13 cellular contexts compared by ENCODE assay signal in the genomic region with DNA sequence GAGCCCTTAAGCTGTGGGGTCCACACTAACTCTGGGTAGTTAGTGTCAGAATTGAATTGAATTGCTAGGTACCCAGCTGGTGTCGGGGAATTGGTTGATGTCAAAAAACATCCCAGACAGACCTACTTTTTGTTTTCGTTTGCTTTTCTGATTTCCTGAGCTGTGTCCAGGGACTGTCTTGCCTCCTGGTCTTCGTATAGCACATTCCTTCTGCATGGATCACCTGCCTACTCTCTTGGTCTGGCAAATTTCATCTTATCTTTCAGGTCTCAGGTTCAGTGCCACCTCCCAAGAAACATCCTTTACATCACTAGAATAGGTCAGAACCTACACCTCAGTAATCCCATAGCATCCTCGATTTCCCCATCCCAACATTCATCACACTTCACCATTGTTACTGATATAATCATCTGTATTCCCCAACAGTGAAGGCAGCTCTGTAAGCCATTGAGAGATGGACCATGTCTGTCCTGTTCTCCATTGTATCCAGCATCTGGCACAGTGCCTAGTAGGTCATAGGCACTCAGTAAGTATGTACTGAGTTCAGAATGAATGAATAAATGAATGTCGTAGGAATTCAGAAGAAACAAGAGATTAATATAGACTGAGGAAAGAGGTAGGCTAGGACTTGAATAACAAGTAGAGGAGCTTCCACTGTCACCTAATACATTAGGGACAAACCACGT.
"Had no signal": no experiment of that assay in that cellular context is flagged by ENCODE, and none has a peak within 500 bp of the region (broad histone marks: within the 10 kb centered on the region; RNA-seq: fewer than 3 reads in every experiment).

No MANE protein-coding gene starts in this region.

- H3K4me3 ChIP-seq: gastroesophageal sphincter, hepatocyte, testis had no signal

- H3K4me3 Mint-ChIP-seq: activated naive CD4-positive, alpha-beta T cell treated with anti-CD3 and anti-CD28 coated beads, Interleukin-2, amount 50 U/mL, for 24 hours; nephron progenitor cell; T-helper 1 cell treated with Interleukin-12 subunit alpha and Interleukin-12 subunit beta and Interleukin-4 antibody, amounts not matched to agents 30 μg/mL and 1 μg/mL, for 36 hours; WTC11 had no signal

- H3K27me3 ChIP-seq: gastroesophageal sphincter, hepatocyte, testis had no signal

- H3K4me1 Mint-ChIP-seq: activated naive CD4-positive, alpha-beta T cell treated with anti-CD3 and anti-CD28 coated beads, Interleukin-2, amount 50 U/mL, for 24 hours; WTC11 had no signal

- H3K9me3 Mint-ChIP-seq: activated naive CD4-positive, alpha-beta T cell treated with anti-CD3 and anti-CD28 coated beads, Interleukin-2, amount 50 U/mL, for 24 hours; nephron progenitor cell; T-helper 1 cell treated with Interleukin-12 subunit alpha and Interleukin-12 subunit beta and Interleukin-4 antibody, amounts not matched to agents 30 μg/mL and 1 μg/mL, for 36 hours had no signal

- H3K36me3 ChIP-seq: gastroesophageal sphincter had no signal

- H3K9me3 ChIP-seq: gastroesophageal sphincter, testis had no signal

- H3K36me3 Mint-ChIP-seq: activated naive CD4-positive, alpha-beta T cell treated with anti-CD3 and anti-CD28 coated beads, Interleukin-2, amount 50 U/mL, for 24 hours; WTC11 had no signal

- H3K27ac ChIP-seq: gastroesophageal sphincter, hepatocyte, testis had no signal

- DNase-seq: activated CD4-positive, alpha-beta T cell treated with anti-CD3 and anti-CD28 coated beads for 48 hours; activated CD8-positive, alpha-beta memory T cell treated with anti-CD3 and anti-CD28 coated beads for 24 hours; left colon; mammary epithelial cell; nephron progenitor cell; stimulated activated CD4-positive, alpha-beta T cell treated with anti-CD3 and anti-CD28 coated beads, Interleukin-12 subunit alpha, Interleukin-12 subunit beta, amount 100 ng/mL, for 4 hours; stimulated activated naive CD8-positive, alpha-beta T cell treated with anti-CD3 and anti-CD28 coated beads, Interleukin-15, Interleukin-2, amounts not matched to agents 100 U/mL and 50 U/mL, for 24 hours; testis had no signal

- H3K27ac Mint-ChIP-seq: activated naive CD4-positive, alpha-beta T cell treated with anti-CD3 and anti-CD28 coated beads, Interleukin-2, amount 50 U/mL, for 24 hours; nephron progenitor cell; T-helper 1 cell treated with Interleukin-12 subunit alpha and Interleukin-12 subunit beta and Interleukin-4 antibody, amounts not matched to agents 30 μg/mL and 1 μg/mL, for 36 hours; WTC11 had no signal

- H3K4me1 ChIP-seq: gastroesophageal sphincter, testis had no signal
